Comparison of ENCODE assay signal across 8 cellular contexts in genomic region chr1:198620951-198621824, GRCh38. TPM values are rescaled to one million over a fixed set of nuclear protein-coding genes. Genes with fewer than 3 reads are reported as not detected.
A peak's percentile ranks its signal among the peaks of the same experiment; 100 is the strongest.
DNase-seq lines count a peak whose midpoint lies in the region; ATAC-seq and TF ChIP-seq lines count a peak whose summit lies in the region.

No MANE protein-coding gene starts in this region.

- H3K27me3 ChIP-seq in mammary epithelial cell (ENCODE audit: insufficient read depth, low read length) (no peaks in the 10 kb centered on the region), SK-N-SH (ENCODE audit: insufficient read depth) (no peaks in the 10 kb centered on the region)

- TF ChIP-seq CTCF in mammary epithelial cell (conservative IDR thresholded peaks at IDR 0.05 in 1 of 2, IDR thresholded peaks at IDR 0.05 in 1 of 2; ENCODE audit: extremely low read depth in 1 of 2, insufficient read depth in 1 of 2, low read depth in 1 of 2, low read length in 2 of 2) (no peak), SK-N-SH (IDR thresholded peaks at IDR 0.05) (no peak)

- H3K79me2 ChIP-seq in mammary epithelial cell (ENCODE audit: insufficient read depth, low read length) (no peaks in the 10 kb centered on the region), SK-N-SH (ENCODE audit: insufficient read depth) (no peaks in the 10 kb centered on the region)

- H3K9me3 ChIP-seq in mammary epithelial cell (replicated peaks; ENCODE audit: insufficient read depth, low read length), result no peaks in the 10 kb centered on the region
- H3K9me3 ChIP-seq in SK-N-SH, result no peaks in the 10 kb centered on the region

- H3K4me2 ChIP-seq in mammary epithelial cell (ENCODE audit: insufficient read depth, low read depth, low read length) (no peak overlapping the region), SK-N-SH (no peak overlapping the region)

- H3K36me3 Mint-ChIP-seq in stimulated activated effector memory CD8-positive, alpha-beta T cell treated with anti-CD3 and anti-CD28 coated beads, Interleukin-12 subunit alpha, Interleukin-12 subunit beta, amount 100 ng/mL, for 72 hours, result peaks cover 9% of the 10 kb centered on the region

- TF ChIP-seq RAD21 in SK-N-SH (IDR thresholded peaks at IDR 0.05; ENCODE audit: low read length), result no peak

- in situ Hi-C loops in mammary epithelial cell (cut with MboI; ENCODE audit: low sequenced_read_pairs in 2 of 2), result no loop called here

- dilution Hi-C loops in mammary epithelial cell (cut with HindIII; ENCODE audit: low sequenced_read_pairs), result no loop called here

- H3K4me3 ChIP-seq in mammary epithelial cell (replicated peaks in 1 of 3; ENCODE audit: insufficient read depth in 1 of 3, low read depth in 2 of 3, low read length in 3 of 3) (no peak overlapping the region), SK-N-SH (ENCODE audit: low read depth in 2 of 2, low read length in 1 of 2) (no peak overlapping the region)

- POLR2A ChIA-PET in SK-N-SH (lab: Yijun Ruan, JAX), result interaction anchor here (0.7 kb wide), 1 partner anchor 230 kb away, joined by 3 read pairs; no protein-coding TSS in a partner anchor

- peaks cover 81% of the 10 kb centered on the region for H3K4me1 Mint-ChIP-seq in stimulated activated effector memory CD8-positive, alpha-beta T cell treated with anti-CD3 and anti-CD28 coated beads, Interleukin-12 subunit alpha, Interleukin-12 subunit beta, amount 100 ng/mL, for 72 hours

- BruUV-seq in mammary epithelial cell (replicated peaks; lab: Mats Ljungman, UMichigan), result no TSS peak

- H3F3A ChIP-seq in SK-N-SH (replicated peaks; ENCODE audit: insufficient read depth), result peaks cover 2% of the 10 kb centered on the region

- H3K9me3 Mint-ChIP-seq in stimulated activated effector memory CD8-positive, alpha-beta T cell treated with anti-CD3 and anti-CD28 coated beads, Interleukin-12 subunit alpha, Interleukin-12 subunit beta, amount 100 ng/mL, for 72 hours, result peaks cover 2% of the 10 kb centered on the region

- 90% methylated on average over 10 of the region's 10 CpGs for WGBS in mammary epithelial cell (ENCODE audit: low coverage, missing lambda C conversion rate)
- whole genome bisulfite sequencing in SK-N-SH (ENCODE audit: low lambda C conversion rate), result 95% methylated on average over 8 of the region's 10 CpGs

- DNase-seq in activated CD4-positive, alpha-beta T cell treated with anti-CD3 and anti-CD28 coated beads for 1 hour, result peak; percentile 41
- DNase-seq in left ventricle myocardium superior (no peak), mammary epithelial cell (no peak), NCI-H82 (lab: John Stamatoyannopoulos, UW) (no peak), SK-N-SH (no peak)
- DNase-seq in stimulated activated effector memory CD8-positive, alpha-beta T cell treated with anti-CD3 and anti-CD28 coated beads, Interleukin-12 subunit alpha, Interleukin-12 subunit beta, amount 100 ng/mL, for 72 hours (ENCODE audit: low spot score in 2 of 2), result peak; percentile 42 to 81

- H3K27ac ChIP-seq in mammary epithelial cell (ENCODE audit: insufficient read depth, low read depth, low read length), result no peak overlapping the region
- H3K27ac ChIP-seq in SK-N-SH (ENCODE audit: low read depth in 2 of 2, low read length in 1 of 2), result no peak overlapping the region

- H3K9me2 ChIP-seq in SK-N-SH, result no peaks in the 10 kb centered on the region

- H3K4me3 Mint-ChIP-seq in stimulated activated effector memory CD8-positive, alpha-beta T cell treated with anti-CD3 and anti-CD28 coated beads, Interleukin-12 subunit alpha, Interleukin-12 subunit beta, amount 100 ng/mL, for 72 hours, result peak overlapping the region; percentile 65

- H2AFZ ChIP-seq in mammary epithelial cell (ENCODE audit: low read depth, low read length) (no peak overlapping the region), SK-N-SH (ENCODE audit: low read depth) (no peak overlapping the region)

- no peaks in the 10 kb centered on the region for H3K4me1 ChIP-seq in mammary epithelial cell (ENCODE audit: insufficient read depth, low read length)
- H3K4me1 ChIP-seq in SK-N-SH (ENCODE audit: control insufficient read depth in 1 of 2, insufficient read depth in 2 of 2, low read depth in 1 of 2, low read length in 1 of 2), result no peaks in the 10 kb centered on the region; a peak in 1 of 4 replicates

- H3K36me3 ChIP-seq in mammary epithelial cell (ENCODE audit: insufficient read depth, low read length) (no peaks in the 10 kb centered on the region), SK-N-SH (replicated peaks in 1 of 2; ENCODE audit: control insufficient read depth in 1 of 2, insufficient read depth in 2 of 2, low read length in 1 of 2) (no peaks in the 10 kb centered on the region)

- CTCF ChIA-PET in mammary epithelial cell (lab: Charles Lee; ENCODE audit: low non-redundant PET) (no interaction called here), SK-N-SH (lab: Yijun Ruan, JAX) (no interaction called here)

- H4K20me1 ChIP-seq in mammary epithelial cell (ENCODE audit: insufficient read depth, low read length) (no peaks in the 10 kb centered on the region), SK-N-SH (ENCODE audit: insufficient read depth) (no peaks in the 10 kb centered on the region)

- H3K9ac ChIP-seq in mammary epithelial cell (ENCODE audit: insufficient read depth, low read length), result no peak overlapping the region
- H3K9ac ChIP-seq in SK-N-SH, result no peak overlapping the region

- H3K27ac Mint-ChIP-seq in stimulated activated effector memory CD8-positive, alpha-beta T cell treated with anti-CD3 and anti-CD28 coated beads, Interleukin-12 subunit alpha, Interleukin-12 subunit beta, amount 100 ng/mL, for 72 hours, result peak overlapping the region; percentile 90

- intact Hi-C loops in left ventricle myocardium superior (cut with micrococcal nuclease), result no loop called here
- intact Hi-C loops in mammary epithelial cell (cut with micrococcal nuclease), result no loop called here

- no peak for TF ChIP-seq EP300 in SK-N-SH (IDR thresholded peaks at IDR 0.05; ENCODE audit: borderline replicate concordance in 1 of 2, low read depth in 1 of 2, low read length in 1 of 2)

- ATAC-seq in GM19397 (IDR thresholded peaks at IDR 0.05; ENCODE audit: unreplicated experiment) (peak; percentile 73), HG03354 (IDR thresholded peaks at IDR 0.05; ENCODE audit: poor library complexity, severe bottlenecking, unreplicated experiment) (peak; percentile 74), left ventricle myocardium superior (peak; percentile 38)
- peak; percentile 85 for ATAC-seq in stimulated activated effector memory CD8-positive, alpha-beta T cell treated with anti-CD3 and anti-CD28 coated beads, Interleukin-12 subunit alpha, Interleukin-12 subunit beta, amount 100 ng/mL, for 72 hours

TF ChIP-seq in SK-N-SH, 30 proteins besides CTCF, POLR2A, EP300 and RAD21:
- TF ChIP-seq TEAD4 (IDR thresholded peaks at IDR 0.05; ENCODE audit: borderline replicate concordance, insufficient read depth) (no peak), TAF1 (IDR thresholded peaks at IDR 0.05; ENCODE audit: borderline replicate concordance, low read depth, low read length) (no peak), GABPA (IDR thresholded peaks at IDR 0.05; ENCODE audit: low read depth) (no peak), YY1 (IDR thresholded peaks at IDR 0.05; ENCODE audit: low read depth) (no peak), RCOR1 (IDR thresholded peaks at IDR 0.05; ENCODE audit: low read length) (no peak), SMC3 (IDR thresholded peaks at IDR 0.05; ENCODE audit: low read depth, low read length) (no peak), POLR2AphosphoS5 (IDR thresholded peaks at IDR 0.05; ENCODE audit: low read depth, low read length) (no peak), IRF3 (IDR thresholded peaks at IDR 0.05; ENCODE audit: low read depth, low read length) (no peak), MXI1 (IDR thresholded peaks at IDR 0.05; ENCODE audit: low read depth, low read length) (no peak), FOXM1 (IDR thresholded peaks at IDR 0.05; ENCODE audit: low read depth) (no peak)
- TF ChIP-seq, protein P1, sequence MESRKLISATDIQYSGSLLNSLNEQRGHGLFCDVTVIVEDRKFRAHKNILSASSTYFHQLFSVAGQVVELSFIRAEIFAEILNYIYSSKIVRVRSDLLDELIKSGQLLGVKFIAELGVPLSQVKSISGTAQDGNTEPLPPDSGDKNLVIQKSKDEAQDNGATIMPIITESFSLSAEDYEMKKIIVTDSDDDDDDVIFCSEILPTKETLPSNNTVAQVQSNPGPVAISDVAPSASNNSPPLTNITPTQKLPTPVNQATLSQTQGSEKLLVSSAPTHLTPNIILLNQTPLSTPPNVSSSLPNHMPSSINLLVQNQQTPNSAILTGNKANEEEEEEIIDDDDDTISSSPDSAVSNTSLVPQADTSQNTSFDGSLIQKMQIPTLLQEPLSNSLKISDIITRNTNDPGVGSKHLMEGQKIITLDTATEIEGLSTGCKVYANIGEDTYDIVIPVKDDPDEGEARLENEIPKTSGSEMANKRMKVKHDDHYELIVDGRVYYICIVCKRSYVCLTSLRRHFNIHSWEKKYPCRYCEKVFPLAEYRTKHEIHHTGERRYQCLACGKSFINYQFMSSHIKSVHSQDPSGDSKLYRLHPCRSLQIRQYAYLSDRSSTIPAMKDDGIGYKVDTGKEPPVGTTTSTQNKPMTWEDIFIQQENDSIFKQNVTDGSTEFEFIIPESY (IDR thresholded peaks at IDR 0.05; ENCODE audit: borderline replicate concordance, low read depth), result no peak
- TF ChIP-seq, protein P2, sequence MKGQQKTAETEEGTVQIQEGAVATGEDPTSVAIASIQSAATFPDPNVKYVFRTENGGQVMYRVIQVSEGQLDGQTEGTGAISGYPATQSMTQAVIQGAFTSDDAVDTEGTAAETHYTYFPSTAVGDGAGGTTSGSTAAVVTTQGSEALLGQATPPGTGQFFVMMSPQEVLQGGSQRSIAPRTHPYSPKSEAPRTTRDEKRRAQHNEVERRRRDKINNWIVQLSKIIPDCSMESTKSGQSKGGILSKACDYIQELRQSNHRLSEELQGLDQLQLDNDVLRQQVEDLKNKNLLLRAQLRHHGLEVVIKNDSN (IDR thresholded peaks at IDR 0.05; ENCODE audit: borderline replicate concordance, low read depth), result no peak

RNA-seq across cellular contexts. Expression of gene PTPRC, which starts 17.7 kb away (rescaled TPM):
- total RNA-seq in left ventricle myocardium superior, result 6.9 TPM
- total RNA-seq in mammary epithelial cell, result under 1 TPM in 1 of 2 donors, not detected in 1; under 0.01 TPM
- not detected for polyA plus RNA-seq in mammary epithelial cell
- polyA minus RNA-seq in mammary epithelial cell, result not detected
- polyA plus RNA-seq in SK-N-SH (2012; rRNA removed), result 0.03 and 0.11 TPM in 2 replicates
- 0.05 and 0.06 TPM in 2 replicates for polyA plus RNA-seq in SK-N-SH (2012; cell fraction: cytosol; rRNA removed)
- polyA plus RNA-seq in SK-N-SH (2012; cell fraction: nucleus; rRNA removed), result 0.10 TPM in 1 of 2 replicates, not detected in the other

Comparison
In these comparisons a context has a peak if more than half of its experiments do, and no peak if none do; other contexts are left out.
1. DNase-seq: peak in activated CD4-positive, alpha-beta T cell treated with anti-CD3 and anti-CD28 coated beads for 1 hour (single experiment) and stimulated activated effector memory CD8-positive, alpha-beta T cell treated with anti-CD3 and anti-CD28 coated beads, Interleukin-12 subunit alpha, Interleukin-12 subunit beta, amount 100 ng/mL, for 72 hours (2 of 2); none in left ventricle myocardium superior (single experiment), mammary epithelial cell (single experiment), NCI-H82 (single experiment) and SK-N-SH (single experiment).
2. Peak in every context shown above with its lines, with median percentiles within 50 percentile points of each other: ATAC-seq.